Comparison of ENCODE assay signal across 23 cellular contexts in the genomic region with DNA sequence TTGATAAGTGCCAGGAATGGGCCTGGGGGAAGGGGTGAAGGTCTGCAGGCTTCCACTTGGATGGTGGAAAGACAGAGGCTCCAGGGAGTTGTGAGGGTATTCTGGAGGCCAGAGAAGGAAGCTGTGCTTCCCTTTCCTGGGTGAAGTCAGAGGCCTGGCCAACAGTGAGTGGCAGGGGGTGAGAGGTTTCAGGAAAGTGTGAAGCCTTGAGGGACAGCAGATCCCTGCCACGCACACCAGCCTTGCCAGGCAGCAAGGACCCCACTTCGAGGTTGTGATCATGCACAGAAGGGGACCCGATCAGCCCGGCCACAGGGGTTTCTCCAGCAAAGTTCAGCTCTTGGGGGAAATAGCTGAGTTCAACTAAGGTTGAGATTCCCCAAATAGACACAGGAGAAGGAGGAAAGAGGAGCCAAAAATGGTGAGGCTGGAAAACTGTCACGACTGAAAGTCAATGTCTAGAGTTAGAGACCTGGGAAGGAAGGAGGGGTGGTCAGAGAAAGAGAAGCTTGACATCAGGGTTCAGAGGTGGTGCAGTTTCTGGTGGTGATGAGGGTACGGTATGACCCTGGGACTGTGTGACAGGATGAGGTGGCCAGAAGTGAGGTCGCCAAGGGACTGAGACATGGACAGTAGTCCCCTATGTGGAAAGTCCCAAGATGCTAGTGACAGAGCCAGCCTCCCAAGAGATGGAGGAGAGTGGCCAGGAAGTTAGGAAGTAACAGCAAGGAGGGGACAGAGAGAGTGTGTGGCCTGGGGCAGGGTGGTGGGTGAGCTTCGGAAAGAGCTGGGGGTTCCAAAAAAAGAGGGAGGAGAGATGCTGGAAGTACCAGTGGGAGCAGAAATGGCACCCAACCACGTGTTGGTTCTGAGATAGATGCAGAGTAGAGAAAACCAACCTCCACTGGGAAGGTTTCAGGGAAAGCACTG.
A peak's percentile ranks its signal among the peaks of the same experiment; 100 is the strongest.
DNase-seq lines count a peak whose midpoint lies in the region; ATAC-seq, FAIRE-seq and TF ChIP-seq lines count a peak whose summit lies in the region.
"Had no signal": no experiment of that assay in that cellular context is flagged by ENCODE, and none has a peak within 500 bp of the region (broad histone marks: within the 10 kb centered on the region; RNA-seq: fewer than 3 reads in every experiment).

No MANE protein-coding gene starts in this region.

- POLR2A ChIA-PET in naive thymus-derived CD4-positive, alpha-beta T cell (lab: Charles Lee): no interaction called here

- H3K4me1 Mint-ChIP-seq in naive thymus-derived CD4-positive, alpha-beta T cell: peaks cover 7 to 19% (median 10%) of the 10 kb centered on the region in 7 donors
- H3K4me1 Mint-ChIP-seq: B cell had no signal

- peak overlapping the region in 4 of 9 donors; percentile 6 to 70 (median 28) for H3K27ac Mint-ChIP-seq in naive thymus-derived CD4-positive, alpha-beta T cell
- H3K27ac Mint-ChIP-seq: B cell had no signal

- FAIRE-seq in GM12892 (lab: Jason Lieb, UNC): peak; percentile 30
- FAIRE-seq: HTR-8/SVneo, keratinocyte had no signal

- peaks cover 0 to 6% (median 0%) of the 10 kb centered on the region in 5 donors for H3K36me3 Mint-ChIP-seq in naive thymus-derived CD4-positive, alpha-beta T cell

- H3K27ac ChIP-seq in prostate gland: peak overlapping the region; percentile 65 to 69
- no peak overlapping the region for H3K27ac ChIP-seq in naive thymus-derived CD4-positive, alpha-beta T cell (ENCODE audit: low read depth, low read length)
- H3K27ac ChIP-seq: 22Rv1, brain microvascular endothelial cell, neutrophil, tibial nerve had no signal

- no peaks in the 10 kb centered on the region for H3K27me3 ChIP-seq in prostate gland (replicated peaks; ENCODE audit: insufficient read depth)
- H3K27me3 ChIP-seq in naive thymus-derived CD4-positive, alpha-beta T cell (ENCODE audit: control insufficient read depth in 2 of 2, insufficient read depth in 2 of 2, low read length in 2 of 2): no peaks in the 10 kb centered on the region
- H3K27me3 ChIP-seq: brain microvascular endothelial cell, neutrophil, tibial nerve had no signal

- DNase-seq in NCI-H146 (lab: John Stamatoyannopoulos, UW) (peak; percentile 32), NCI-H146 treated with DMSO at 0.1 percent for 48 hours (lab: John Stamatoyannopoulos, UW; ENCODE audit: unreplicated experiment) (no peak), GM12892 (ENCODE audit: insufficient read length) (no peak), islet precursor cell (peak; percentile 46), prostate gland (ENCODE audit: low spot score) (no peak), NCI-H2029 (lab: John Stamatoyannopoulos, UW) (no peak), dedifferentiated amniotic fluid mesenchymal stem cell (ENCODE audit: extremely low spot score) (no peak)
- DNase-seq in naive thymus-derived CD4-positive, alpha-beta T cell: no peak
- DNase-seq: brain microvascular endothelial cell; dermis blood vessel endothelial cell; hippocampal formation; Karpas-422; NCI-H1092 treated with DMSO at 0.1 percent for 48 hours; NCI-H526 treated with DMSO at 0.1 percent for 48 hours; SHP77 treated with DMSO at 0.1 percent for 48 hours; stimulated activated naive CD4-positive, alpha-beta T cell had no signal

- TF ChIP-seq POLR2A in GM12892 (IDR thresholded peaks at IDR 0.05; ENCODE audit: low read depth, low read length) (no peak), prostate gland (IDR thresholded peaks at IDR 0.05) (no peak)

- peaks cover 4% of the 10 kb centered on the region for H3K4me1 ChIP-seq in prostate gland (replicated peaks)
- H3K4me1 ChIP-seq in naive thymus-derived CD4-positive, alpha-beta T cell (ENCODE audit: control insufficient read depth in 2 of 2, insufficient read depth in 2 of 2, low read length in 2 of 2): no peaks in the 10 kb centered on the region

- TF ChIP-seq CTCF in prostate gland (IDR thresholded peaks at IDR 0.05): no peak

- CTCF ChIA-PET in naive thymus-derived CD4-positive, alpha-beta T cell (lab: Charles Lee): interaction anchor here (0.6 kb wide), 1 partner anchor 37 kb away, joined by 3 read pairs; no protein-coding TSS in a partner anchor

- H3K9me3 Mint-ChIP-seq in naive thymus-derived CD4-positive, alpha-beta T cell: peaks cover 0 to 5% (median 0%) of the 10 kb centered on the region in 11 donors

- H3K4me3 ChIP-seq in prostate gland: no peak overlapping the region
- no peak overlapping the region for H3K4me3 ChIP-seq in naive thymus-derived CD4-positive, alpha-beta T cell (ENCODE audit: low read length)
- H3K4me3 ChIP-seq: tibial nerve had no signal

- intact Hi-C loops in prostate gland (cut with DNase I): loop anchor here (5.0 kb wide), 2 partner anchors 43 to 57 kb away; no protein-coding TSS in a partner anchor
- intact Hi-C loops in naive thymus-derived CD4-positive, alpha-beta T cell (cut with micrococcal nuclease): no loop called here

- peaks cover 0 to 4% (median 0%) of the 10 kb centered on the region in 5 donors for H3K27me3 Mint-ChIP-seq in naive thymus-derived CD4-positive, alpha-beta T cell
- H3K27me3 Mint-ChIP-seq: B cell had no signal

- no peaks in the 10 kb centered on the region for H3K9me3 ChIP-seq in prostate gland
- H3K9me3 ChIP-seq in naive thymus-derived CD4-positive, alpha-beta T cell (ENCODE audit: control insufficient read depth in 2 of 3, low read length in 3 of 3): no peaks in the 10 kb centered on the region
- H3K9me3 ChIP-seq: neutrophil, tibial nerve had no signal

- no peaks in the 10 kb centered on the region for H3K36me3 ChIP-seq in prostate gland
- no peaks in the 10 kb centered on the region for H3K36me3 ChIP-seq in naive thymus-derived CD4-positive, alpha-beta T cell (ENCODE audit: control insufficient read depth in 2 of 3, insufficient read depth in 3 of 3, low read length in 3 of 3)
- H3K36me3 ChIP-seq: brain microvascular endothelial cell, neutrophil, tibial nerve had no signal

- ATAC-seq in naive thymus-derived CD4-positive, alpha-beta T cell: no peak
- ATAC-seq: right cardiac atrium had no signal

- 79% methylated on average over 9 of the region's 9 CpGs for WGBS in prostate gland

- peak overlapping the region in 1 of 10 donors; percentile 14 for H3K4me3 Mint-ChIP-seq in naive thymus-derived CD4-positive, alpha-beta T cell
- H3K4me3 Mint-ChIP-seq: B cell had no signal

Comparison
In these comparisons a context has a peak if more than half of its experiments do, and no peak if none do; other contexts are left out.
1. DNase-seq: peak in NCI-H146 (single experiment) and islet precursor cell (single experiment); none in NCI-H146 treated with DMSO at 0.1 percent for 48 hours (single experiment), GM12892 (single experiment), prostate gland (single experiment), NCI-H2029 (single experiment), dedifferentiated amniotic fluid mesenchymal stem cell (single experiment) and naive thymus-derived CD4-positive, alpha-beta T cell (0 of 9).